ENCODE assay signal across 8 cellular contexts in the genomic region with DNA sequence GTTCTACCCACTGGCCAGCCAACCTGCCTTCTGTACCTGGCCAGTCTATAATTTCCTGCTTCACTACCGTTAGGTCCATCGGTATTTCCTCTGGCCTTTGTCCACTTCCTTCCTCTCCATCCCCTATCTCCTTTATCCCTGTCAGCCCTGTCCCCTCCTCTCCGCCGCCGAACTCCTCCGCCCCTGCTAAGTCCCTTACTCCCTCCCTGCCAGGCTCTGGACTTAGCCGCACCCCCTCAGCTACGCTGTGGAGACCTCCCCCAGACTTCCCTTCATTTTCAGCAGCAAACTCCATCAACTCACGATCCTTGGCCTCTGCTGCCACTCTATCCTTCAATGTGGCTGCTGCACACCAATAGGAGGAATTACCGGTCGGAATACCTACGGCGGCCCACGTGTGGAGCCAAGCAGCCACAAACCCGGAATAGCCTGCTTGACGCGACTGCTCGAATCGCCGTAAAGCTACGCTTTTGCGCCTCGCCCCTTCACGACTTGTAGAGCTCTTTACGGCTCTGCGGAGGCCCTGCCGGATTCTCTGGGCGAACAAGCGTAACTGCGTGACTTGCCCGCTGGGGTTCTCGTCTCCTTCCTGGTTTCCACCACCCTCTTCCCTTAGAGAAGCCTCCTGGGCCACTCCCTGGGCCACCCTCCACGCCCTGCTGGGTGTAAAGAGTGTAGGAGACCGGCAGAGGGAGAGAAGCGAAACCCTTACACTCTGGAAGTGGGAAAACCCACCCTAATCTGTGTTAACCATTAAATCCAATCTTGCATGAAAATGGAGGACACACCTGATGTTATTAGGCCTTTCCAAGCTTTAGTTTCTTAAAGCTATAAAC. TPM values are rescaled to one million over a fixed set of nuclear protein-coding genes. Genes with fewer than 3 reads are reported as not detected.
DNase-seq lines count a peak whose midpoint lies in the region; ATAC-seq, FAIRE-seq and TF ChIP-seq lines count a peak whose summit lies in the region.

A gene with protein sequence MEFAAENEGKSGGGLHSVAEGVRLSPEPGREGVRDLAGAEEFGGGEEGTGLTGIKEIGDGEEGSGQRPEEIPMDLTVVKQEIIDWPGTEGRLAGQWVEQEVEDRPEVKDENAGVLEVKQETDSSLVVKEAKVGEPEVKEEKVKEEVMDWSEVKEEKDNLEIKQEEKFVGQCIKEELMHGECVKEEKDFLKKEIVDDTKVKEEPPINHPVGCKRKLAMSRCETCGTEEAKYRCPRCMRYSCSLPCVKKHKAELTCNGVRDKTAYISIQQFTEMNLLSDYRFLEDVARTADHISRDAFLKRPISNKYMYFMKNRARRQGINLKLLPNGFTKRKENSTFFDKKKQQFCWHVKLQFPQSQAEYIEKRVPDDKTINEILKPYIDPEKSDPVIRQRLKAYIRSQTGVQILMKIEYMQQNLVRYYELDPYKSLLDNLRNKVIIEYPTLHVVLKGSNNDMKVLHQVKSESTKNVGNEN (minus strand): TSS at position 444 of the 836 bp plus-strand sequence. CDS start 149 bp downstream, at position 295.

- DNase-seq in NCI-H1694 (lab: John Stamatoyannopoulos, UW) (peak; percentile 96), anterior cingulate cortex (lab: John Stamatoyannopoulos, UW) (peak; percentile 36 to 96 (median 84)), right atrium auricular region (ENCODE audit: low spot score) (peak; percentile 91), psoas muscle (peak; percentile 90 to 95), urothelium cell line (ENCODE audit: low spot score) (peak; percentile 92)

- no peaks in the 10 kb centered on the region for H3K9me3 ChIP-seq in right atrium auricular region
- no peaks in the 10 kb centered on the region for H3K9me3 ChIP-seq in psoas muscle

- H3K27ac ChIP-seq in right atrium auricular region, result peak within 1 kb of the TSS; percentile 84 to 87
- H3K27ac ChIP-seq in psoas muscle, result peak within 1 kb of the TSS; percentile 80

- H3K4me1 ChIP-seq in right atrium auricular region (peaks cover 0 to 14% of the 10 kb centered on the region in 2 donors), psoas muscle (peaks cover 15% of the 10 kb centered on the region)

- TF ChIP-seq CTCF in right atrium auricular region (IDR thresholded peaks at IDR 0.05) (peak in 1 of 2 donors; percentile 47), psoas muscle (IDR thresholded peaks at IDR 0.05) (peak; percentile 37)

- H3K36me3 ChIP-seq in right atrium auricular region, result peaks cover 18% of the 10 kb centered on the region
- H3K36me3 ChIP-seq in psoas muscle (ENCODE audit: insufficient read depth in 1 of 2, low read depth in 1 of 2), result peaks cover 2 to 33% of the 10 kb centered on the region in 2 donors

- H3K27me3 ChIP-seq in right atrium auricular region, result no peaks in the 10 kb centered on the region
- no peaks in the 10 kb centered on the region for H3K27me3 ChIP-seq in psoas muscle (ENCODE audit: insufficient read depth in 3 of 3, low read length in 2 of 3)

- H3K4me3 ChIP-seq in right atrium auricular region (peak within 1 kb of the TSS; percentile 76 to 84), psoas muscle (peak within 1 kb of the TSS; percentile 90)

- WGBS in psoas muscle, 3 donors, result 1% methylated on average over 35 of the region's 35 CpGs

- intact Hi-C loops in T-helper 1 cell treated with Interleukin-12 subunit alpha and Interleukin-12 subunit beta and Interleukin-4 antibody, amounts not matched to agents 30 ng/mL and 1 ng/mL, for 36 hours (cut with micrococcal nuclease), result loop anchor here (1.0 to 10.0 kb wide), 19 partner anchors 12 to 1613 kb away; a partner anchor contains a TSS
- intact Hi-C loops in psoas muscle (cut with DNase I), result no loop called here

- peak; percentile 89 for FAIRE-seq in urothelium cell line (lab: Jason Lieb, UNC)

- ATAC-seq in GM18498 (IDR thresholded peaks at IDR 0.05; ENCODE audit: unreplicated experiment) (peak; percentile 91), HG02885 (IDR thresholded peaks at IDR 0.05; ENCODE audit: poor library complexity, unreplicated experiment) (peak; percentile 84), psoas muscle (peak; percentile 96 to 99 (median 98))

RNA-seq across cellular contexts. Expression of the gene that starts here (rescaled TPM):
- total RNA-seq in T-helper 1 cell treated with Interleukin-12 subunit alpha and Interleukin-12 subunit beta and Interleukin-4 antibody, amounts not matched to agents 30 ng/mL and 1 ng/mL, for 36 hours, result 19.5 and 21.2 TPM in 2 replicates
- 1 to 10 TPM; 7.0 to 8.4 TPM for total RNA-seq in right atrium auricular region
- total RNA-seq in psoas muscle, result 10 to 100 TPM; 12.2 to 13.5 (median 12.7) TPM
- 10 to 100 TPM in 1 of 3 donors, 1 to 10 TPM in 2; 3.6 to 12.3 (median 6.1) TPM for polyA plus RNA-seq in psoas muscle

Comparison
In these comparisons a context has a peak if more than half of its experiments do, and no peak if none do; other contexts are left out.
1. Peak in every context shown above with its lines: DNase-seq, ATAC-seq, H3K4me3 ChIP-seq and H3K27ac ChIP-seq.